Comparison of ENCODE assay signal across 1 cellular context in genomic region chr5:7529880-7530279, GRCh38.
TF ChIP-seq lines count a peak whose summit lies in the region.

No MANE protein-coding gene starts in this region.

TF ChIP-seq in HEK293, 187 proteins besides CTCF, POLR2A, EP300 and RAD21 (continued from another document):
- no peak for TF ChIP-seq ZNF639 (tag by site-specific recombination; IDR thresholded peaks at IDR 0.05)
- no peak for TF ChIP-seq ZNF658 (tag by site-specific recombination; IDR thresholded peaks at IDR 0.05)
- no peak for TF ChIP-seq KLF8 (tag by site-specific recombination; IDR thresholded peaks at IDR 0.05)
- no peak for TF ChIP-seq ZXDB (tag by site-specific recombination; IDR thresholded peaks at IDR 0.05)
- TF ChIP-seq ZNF660 (tag by site-specific recombination; IDR thresholded peaks at IDR 0.05): no peak
